Comparison of ENCODE assay signal across 1 cellular context in genomic region chr7:135281363-135281949, GRCh38.
A peak's percentile ranks its signal among the peaks of the same experiment; 100 is the strongest.
TF ChIP-seq lines count a peak whose summit lies in the region.

No MANE protein-coding gene starts in this region.

TF ChIP-seq in HepG2, 621 proteins besides CTCF, POLR2A, EP300 and RAD21 (continued from another document):
- no peak for TF ChIP-seq PLSCR1 (CRISPR knock-in tag; IDR thresholded peaks at IDR 0.05; ENCODE audit: borderline replicate concordance)
- no peak for TF ChIP-seq KDM1A (CRISPR knock-in tag; IDR thresholded peaks at IDR 0.05)
- TF ChIP-seq THYN1 (CRISPR knock-in tag; IDR thresholded peaks at IDR 0.05; ENCODE audit: borderline replicate concordance, low read depth), result no peak
- TF ChIP-seq NONO (IDR thresholded peaks at IDR 0.05), result no peak
- 0 out of 2 replicates have a peak, but pooled peaks have one; percentile 30 for TF ChIP-seq NONO (CRISPR knock-in tag; conservative IDR thresholded peaks at IDR 0.05)
- no peak for TF ChIP-seq ZNF75D (CRISPR knock-in tag; IDR thresholded peaks at IDR 0.05; ENCODE audit: borderline replicate concordance)
- no peak for TF ChIP-seq DMAP1 (CRISPR knock-in tag; IDR thresholded peaks at IDR 0.05)
- peak; percentile 77 to 86 for TF ChIP-seq HMGXB4 (CRISPR knock-in tag; IDR thresholded peaks at IDR 0.05; ENCODE audit: borderline replicate concordance in 1 of 2, low read depth in 1 of 2)
- no peak for TF ChIP-seq XBP1 (CRISPR knock-in tag; IDR thresholded peaks at IDR 0.05)
- peak; percentile 35; the same call in 1 of the 2 replicates for TF ChIP-seq ZNF142 (CRISPR knock-in tag; IDR thresholded peaks at IDR 0.05)
- TF ChIP-seq ZNF367 (CRISPR knock-in tag; IDR thresholded peaks at IDR 0.05; ENCODE audit: borderline replicate concordance), result no peak
- TF ChIP-seq CHD4 (IDR thresholded peaks at IDR 0.05; ENCODE audit: borderline replicate concordance, low read length), result no peak
- no peak for TF ChIP-seq ATM (IDR thresholded peaks at IDR 0.05; ENCODE audit: borderline replicate concordance)
- no peak for TF ChIP-seq PRDM10 (CRISPR knock-in tag; IDR thresholded peaks at IDR 0.05; ENCODE audit: low read depth)
- no peak; the same call in 1 of the 2 replicates for TF ChIP-seq ZNF33A (CRISPR knock-in tag; IDR thresholded peaks at IDR 0.05; ENCODE audit: borderline replicate concordance)
- no peak for TF ChIP-seq MED13 (CRISPR knock-in tag; IDR thresholded peaks at IDR 0.05)
- no peak for TF ChIP-seq ZNF432 (CRISPR knock-in tag; IDR thresholded peaks at IDR 0.05; ENCODE audit: borderline replicate concordance)
- no peak for TF ChIP-seq FOXA1 (IDR thresholded peaks at IDR 0.05)
- TF ChIP-seq FOXA1 (CRISPR knock-in tag; IDR thresholded peaks at IDR 0.05), result 0 out of 2 replicates have a peak, but pooled peaks have one; percentile 27
- TF ChIP-seq TAF15 (IDR thresholded peaks at IDR 0.05; ENCODE audit: low read depth, low read length, poor library complexity, severe bottlenecking), result no peak
- no peak for TF ChIP-seq TIGD3 (CRISPR knock-in tag; IDR thresholded peaks at IDR 0.05; ENCODE audit: borderline replicate concordance)
- no peak for TF ChIP-seq ZFP36L2 (CRISPR knock-in tag; IDR thresholded peaks at IDR 0.05)
- TF ChIP-seq ETV5 (CRISPR knock-in tag; IDR thresholded peaks at IDR 0.05; ENCODE audit: borderline replicate concordance), result no peak
